1 cellular context compared by ENCODE assay signal in genomic region chr13:23512762-23513395, GRCh38.
TF ChIP-seq lines count a peak whose summit lies in the region.

No MANE protein-coding gene starts in this region.

TF ChIP-seq in GM12878, 131 proteins besides CTCF, POLR2A, EP300 and RAD21:
- TF ChIP-seq MYC (IDR thresholded peaks at IDR 0.05; ENCODE audit: insufficient read depth, insufficient read length, insufficient replicate concordance, low read length, severe bottlenecking), result no peak
- TF ChIP-seq PAX8 (IDR thresholded peaks at IDR 0.05), result no peak
- TF ChIP-seq PBX3 (IDR thresholded peaks at IDR 0.05; ENCODE audit: insufficient replicate concordance, low read depth, low read length), result no peak
- no peak for TF ChIP-seq BMI1 (IDR thresholded peaks at IDR 0.05; ENCODE audit: borderline replicate concordance)
- TF ChIP-seq SMAD1 (IDR thresholded peaks at IDR 0.05; ENCODE audit: low read depth, partially characterized antibody), result no peak
- TF ChIP-seq EGR1 (IDR thresholded peaks at IDR 0.05; ENCODE audit: borderline replicate concordance in 1 of 2, low read depth in 2 of 2, low read length in 2 of 2), result no peak
- no peak for TF ChIP-seq ZNF384 (IDR thresholded peaks at IDR 0.05; ENCODE audit: borderline replicate concordance, low read depth, low read length)
- TF ChIP-seq CEBPB (IDR thresholded peaks at IDR 0.05; ENCODE audit: borderline replicate concordance in 1 of 2, low read depth in 2 of 2, low read length in 2 of 2), result no peak
- no peak for TF ChIP-seq ZBTB11 (CRISPR knock-in tag; IDR thresholded peaks at IDR 0.05)
- no peak for TF ChIP-seq MXI1 (IDR thresholded peaks at IDR 0.05; ENCODE audit: low read depth, low read length)
- no peak for TF ChIP-seq PAX5 (IDR thresholded peaks at IDR 0.05; ENCODE audit: borderline replicate concordance, low read depth, low read length)
- TF ChIP-seq ATF3 (IDR thresholded peaks at IDR 0.05; ENCODE audit: borderline replicate concordance, extremely low read depth, low read depth, low read length), result no peak
- no peak for TF ChIP-seq BRCA1 (IDR thresholded peaks at IDR 0.05; ENCODE audit: low read depth, low read length)
- no peak for TF ChIP-seq RCOR1 (conservative IDR thresholded peaks at IDR 0.05; ENCODE audit: low read depth, low read length)
- no peak for TF ChIP-seq RUNX3 (IDR thresholded peaks at IDR 0.05; ENCODE audit: low read length)
- TF ChIP-seq WRNIP1 (IDR thresholded peaks at IDR 0.05; ENCODE audit: borderline replicate concordance, low read depth, low read length), result no peak
- TF ChIP-seq ESRRA (IDR thresholded peaks at IDR 0.05; ENCODE audit: low read length), result no peak
- no peak for TF ChIP-seq BHLHE40 (IDR thresholded peaks at IDR 0.05; ENCODE audit: borderline replicate concordance in 1 of 2, low read depth in 2 of 2, low read length in 1 of 2)
- TF ChIP-seq SMC3 (IDR thresholded peaks at IDR 0.05; ENCODE audit: borderline replicate concordance, low read length), result no peak
